ENCODE assay signal across 15 cellular contexts in the genomic region with DNA sequence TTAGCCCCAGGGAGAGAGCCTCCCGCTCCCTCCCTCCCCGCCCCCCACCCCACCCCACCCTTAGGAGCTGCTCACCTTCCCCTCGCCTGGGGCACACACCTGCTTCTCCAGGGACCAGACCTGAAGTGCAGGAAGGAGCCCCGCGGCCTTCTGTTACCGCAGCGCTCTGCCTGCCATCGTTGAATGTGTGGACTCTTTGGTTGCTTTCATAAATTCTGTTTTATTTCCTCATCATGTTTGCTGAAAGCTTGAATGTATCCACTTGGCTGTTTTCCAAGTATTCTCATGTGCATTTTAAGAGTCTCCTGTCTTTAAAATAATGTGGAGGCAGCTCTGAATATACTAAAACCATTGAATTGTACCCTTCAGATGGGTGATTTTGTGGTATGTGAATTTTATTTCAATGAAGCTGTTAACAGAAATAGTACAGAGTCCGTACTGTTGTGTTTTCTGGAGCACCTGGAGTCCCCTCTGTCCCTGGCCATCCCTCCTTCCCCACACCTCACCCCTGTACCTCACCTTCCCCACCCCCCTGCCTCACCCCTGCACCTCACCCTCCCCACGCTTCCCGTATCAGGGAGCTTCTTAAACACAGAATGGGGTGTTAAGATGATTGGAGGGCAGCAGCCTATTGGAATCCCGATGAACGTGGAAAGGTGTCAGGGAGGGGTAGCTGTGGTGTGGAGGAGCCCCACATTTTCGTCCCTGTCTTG. TPM values are rescaled to one million over a fixed set of nuclear protein-coding genes. Genes with fewer than 3 reads are reported as not detected.
DNase-seq lines count a peak whose midpoint lies in the region; ATAC-seq and TF ChIP-seq lines count a peak whose summit lies in the region.
"Had no signal": no experiment of that assay in that cellular context is flagged by ENCODE, and none has a peak within 500 bp of the region (broad histone marks: within the 10 kb centered on the region; RNA-seq: fewer than 3 reads in every experiment).

No MANE protein-coding gene starts in this region.

- H3K27me3 Mint-ChIP-seq in stimulated activated memory B cell treated with anti-CD40 and anti-IgM and Interleukin-4, amounts not matched to agents 10 μg/mL and 1 μg/mL and 100 μg/mL, for 72 hours: no peaks in the 10 kb centered on the region

- no peak overlapping the region for H3K4me3 Mint-ChIP-seq in stimulated activated memory B cell treated with anti-CD40 and anti-IgM and Interleukin-4, amounts not matched to agents 10 μg/mL and 1 μg/mL and 100 μg/mL, for 72 hours

- no peaks in the 10 kb centered on the region for H3K9me3 Mint-ChIP-seq in stimulated activated memory B cell treated with anti-CD40 and anti-IgM and Interleukin-4, amounts not matched to agents 10 μg/mL and 1 μg/mL and 100 μg/mL, for 72 hours

- peak; percentile 25 for DNase-seq in NCI-H2227 treated with DMSO at 0.1 percent for 48 hours (lab: John Stamatoyannopoulos, UW)
- DNase-seq in NCI-H2227 (lab: John Stamatoyannopoulos, UW; ENCODE audit: unreplicated experiment): no peak
- DNase-seq in NCI-H345 (lab: John Stamatoyannopoulos, UW): peak; percentile 97
- peak; percentile 17 for DNase-seq in fibroblast of villous mesenchyme (ENCODE audit: low read depth)
- DNase-seq in pons (ENCODE audit: low spot score): no peak
- DNase-seq in NCI-H1694 (lab: John Stamatoyannopoulos, UW): no peak
- DNase-seq: 8988T; activated naive CD4-positive, alpha-beta T cell treated with Interleukin-2 at 50 U/mL for 16 hours; Calu3; NCI-H446 treated with DMSO at 0.1 percent for 48 hours; ovary; RPMI8226 had no signal

- H3K27ac Mint-ChIP-seq in stimulated activated memory B cell treated with anti-CD40 and anti-IgM and Interleukin-4, amounts not matched to agents 10 μg/mL and 1 μg/mL and 100 μg/mL, for 72 hours: peak overlapping the region; percentile 61

- H3K4me3 ChIP-seq in fibroblast of villous mesenchyme (ENCODE audit: low read depth, low read length): no peak overlapping the region
- H3K4me3 ChIP-seq: ovary, tibial nerve had no signal

- no peak for ATAC-seq in stimulated activated memory B cell treated with anti-CD40 and anti-IgM and Interleukin-4, amounts not matched to agents 10 μg/mL and 1 μg/mL and 100 μg/mL, for 72 hours
- no peak for ATAC-seq in GM21423 (IDR thresholded peaks at IDR 0.05; ENCODE audit: unreplicated experiment)

- no peaks in the 10 kb centered on the region for H3K36me3 Mint-ChIP-seq in stimulated activated memory B cell treated with anti-CD40 and anti-IgM and Interleukin-4, amounts not matched to agents 10 μg/mL and 1 μg/mL and 100 μg/mL, for 72 hours

- TF ChIP-seq CTCF in fibroblast of villous mesenchyme (IDR thresholded peaks at IDR 0.05; ENCODE audit: insufficient read depth, low read depth, low read length): no peak

- H3K4me1 Mint-ChIP-seq in stimulated activated memory B cell treated with anti-CD40 and anti-IgM and Interleukin-4, amounts not matched to agents 10 μg/mL and 1 μg/mL and 100 μg/mL, for 72 hours: peaks cover 25% of the 10 kb centered on the region

RNA-seq across cellular contexts. Expression of a gene that starts 25.5 kb away (rescaled TPM):
- total RNA-seq in fibroblast of villous mesenchyme: 19.0 and 19.4 TPM in 2 replicates

RNA-seq across cellular contexts. Expression of a gene that starts 49.3 kb away (rescaled TPM):
- 11.6 and 16.0 TPM in 2 replicates for total RNA-seq in fibroblast of villous mesenchyme

RNA-seq across cellular contexts. Expression of a gene that starts 54.0 kb away (rescaled TPM):
- 126 TPM in 2 replicates for total RNA-seq in fibroblast of villous mesenchyme

Comparison
In these comparisons a context has a peak if more than half of its experiments do, and no peak if none do; other contexts are left out.
1. DNase-seq: peak in NCI-H2227 treated with DMSO at 0.1 percent for 48 hours (single experiment), NCI-H345 (single experiment) and fibroblast of villous mesenchyme (single experiment); none in NCI-H2227 (single experiment), pons (single experiment) and NCI-H1694 (single experiment).